ENCODE assay signal across 10 cellular contexts in genomic region chr19:47418595-47419036, GRCh38. TPM values are rescaled to one million over a fixed set of nuclear protein-coding genes. Genes with fewer than 3 reads are reported as not detected.
DNase-seq lines count a peak whose midpoint lies in the region; ATAC-seq and TF ChIP-seq lines count a peak whose summit lies in the region.
"Had no signal": no experiment of that assay in that cellular context is flagged by ENCODE, and none has a peak within 500 bp of the region (broad histone marks: within the 10 kb centered on the region; RNA-seq: fewer than 3 reads in every experiment).

No MANE protein-coding gene starts in this region.

- no peak for DNase-seq in Calu3
- no peak for DNase-seq in SK-N-MC (ENCODE audit: low read depth, low spot score)
- no peak for DNase-seq in psoas muscle
- DNase-seq in GM20000 (ENCODE audit: low spot score) = no peak
- DNase-seq: SW 1271 had no signal

- WGBS in gastroesophageal sphincter (ENCODE audit: low coverage in 1 of 2), 2 donors = 0% methylated on average over 1 to 8 of the region's 16 CpGs
- WGBS in psoas muscle, 3 donors = 1 to 3% (median 2%) methylated on average over 12 to 16 of the region's 16 CpGs

- H3K27me3 ChIP-seq in gastroesophageal sphincter (peaks cover 76% of the 10 kb centered on the region), psoas muscle (ENCODE audit: insufficient read depth in 3 of 3, low read length in 2 of 3) (peaks cover 0 to 82% (median 46%) of the 10 kb centered on the region in 3 donors)

- H3K27ac ChIP-seq in SK-N-MC (no peak overlapping the region), gastroesophageal sphincter (peak overlapping the region in 3 of 4 donors; percentile 37 to 70 (median 55)), psoas muscle (no peak overlapping the region)

- H3K4me3 Mint-ChIP-seq in Calu3 (ENCODE audit: low read depth, unreplicated experiment) = peak overlapping the region; percentile 1

- H3K36me3 Mint-ChIP-seq in Calu3 (ENCODE audit: insufficient read depth, unreplicated experiment) = peaks cover 12% of the 10 kb centered on the region

- H3K9me3 ChIP-seq in SK-N-MC (ENCODE audit: low read depth, low read length) (no peaks in the 10 kb centered on the region), gastroesophageal sphincter (no peaks in the 10 kb centered on the region), psoas muscle (no peaks in the 10 kb centered on the region)

- no peak overlapping the region for H3K9ac ChIP-seq in SK-N-MC (ENCODE audit: insufficient read length)

- TF ChIP-seq CTCF in Calu3 (IDR thresholded peaks at IDR 0.05; ENCODE audit: unreplicated experiment) (no peak), gastroesophageal sphincter (IDR thresholded peaks at IDR 0.05) (no peak), psoas muscle (IDR thresholded peaks at IDR 0.05) (no peak), GM20000 (IDR thresholded peaks at IDR 0.05; ENCODE audit: extremely low read depth, missing control alignments) (no peak)

- no TSS peak for BruUV-seq in Calu3 (replicated peaks; lab: Mats Ljungman, UMichigan)

- peak overlapping the region; percentile 51; the same call in 1 of the 2 replicates for H3K4me3 ChIP-seq in SK-N-MC
- peak overlapping the region; percentile 49 to 63 for H3K4me3 ChIP-seq in gastroesophageal sphincter
- peak overlapping the region; percentile 42 for H3K4me3 ChIP-seq in psoas muscle

- H3K27ac Mint-ChIP-seq in Calu3 (ENCODE audit: unreplicated experiment) = no peak overlapping the region

- H3K4me1 ChIP-seq in gastroesophageal sphincter (peaks cover 0 to 41% (median 8%) of the 10 kb centered on the region in 3 donors), psoas muscle (no peaks in the 10 kb centered on the region)

- ATAC-seq in gastroesophageal sphincter (no peak), psoas muscle (no peak), GM21529 (IDR thresholded peaks at IDR 0.05; ENCODE audit: unreplicated experiment) (no peak), HG03108 (IDR thresholded peaks at IDR 0.05; ENCODE audit: unreplicated experiment) (no peak), HG03442 (IDR thresholded peaks at IDR 0.05; ENCODE audit: unreplicated experiment) (no peak)

- CTCF ChIA-PET in Calu3 (lab: Charles Lee) = interaction anchor here (0.7 kb wide), 1 partner anchor 9 kb away, joined by 3 read pairs; no protein-coding TSS in a partner anchor

- no peak for TF ChIP-seq EP300 in gastroesophageal sphincter (IDR thresholded peaks at IDR 0.05)

- no peaks in the 10 kb centered on the region for H3K9me3 Mint-ChIP-seq in Calu3 (ENCODE audit: low read depth, unreplicated experiment)

- intact Hi-C loops in Calu3 (cut with micrococcal nuclease; ENCODE audit: unreplicated experiment) = no loop called here
- intact Hi-C loops in psoas muscle (cut with DNase I) = no loop called here

- peaks cover 100% of the 10 kb centered on the region for H3K27me3 Mint-ChIP-seq in Calu3 (ENCODE audit: unreplicated experiment)

- TF ChIP-seq POLR2A in gastroesophageal sphincter (IDR thresholded peaks at IDR 0.05) = no peak

- H3K4me1 Mint-ChIP-seq in Calu3 (ENCODE audit: low read depth, unreplicated experiment) = peaks cover 48% of the 10 kb centered on the region

- no peaks in the 10 kb centered on the region for H3K36me3 ChIP-seq in SK-N-MC (ENCODE audit: insufficient read depth, low read length)
- peaks cover 0 to 12% of the 10 kb centered on the region in 2 donors for H3K36me3 ChIP-seq in gastroesophageal sphincter
- no peaks in the 10 kb centered on the region for H3K36me3 ChIP-seq in psoas muscle (ENCODE audit: insufficient read depth in 1 of 2, low read depth in 1 of 2)

RNA-seq across cellular contexts. Expression of gene MEIS3, which starts 0.7 kb away (rescaled TPM):
- total RNA-seq in Calu3 (2022) (0.87 and 2.0 TPM in 2 replicates), gastroesophageal sphincter (10 to 100 TPM; 23.5 to 37.2 (median 30.3) TPM), psoas muscle (1 to 10 TPM; 1.3 to 2.1 (median 1.8) TPM)
- polyA plus RNA-seq in psoas muscle = 1 to 10 TPM in 2 of 3 donors, under 1 TPM in 1; 0.83 to 2.4 (median 1.4) TPM

RNA-seq across cellular contexts. Expression of gene SLC8A2, which starts 53.1 kb away (rescaled TPM):
- total RNA-seq in Calu3 (2022) = 0.12 and 0.33 TPM in 2 replicates
- 10 to 100 TPM in 1 of 4 donors, 1 to 10 TPM in 3; 6.5 to 19.9 (median 9.5) TPM for total RNA-seq in gastroesophageal sphincter
- under 1 TPM; 0.13 to 0.54 (median 0.25) TPM for total RNA-seq in psoas muscle
- polyA plus RNA-seq in psoas muscle = under 1 TPM in 2 of 3 donors, not detected in 1; 0.12 to 0.18 TPM
- total RNA-seq: pulmonary artery endothelial cell had no signal

Comparison
In these comparisons a context has a peak if more than half of its experiments do, and no peak if none do; other contexts are left out.
1. H3K27ac ChIP-seq: peak in gastroesophageal sphincter (3 of 4); none in SK-N-MC (single experiment) and psoas muscle (single experiment).
2. Peak in every context shown above with its lines, with median percentiles within 50 percentile points of each other: H3K4me3 ChIP-seq.